22 cellular contexts compared by ENCODE assay signal in genomic region chr6:152091851-152092341, GRCh38.
DNase-seq lines count a peak whose midpoint lies in the region; ATAC-seq, FAIRE-seq and TF ChIP-seq lines count a peak whose summit lies in the region.
"Had no signal": no experiment of that assay in that cellular context is flagged by ENCODE, and none has a peak within 500 bp of the region (broad histone marks: within the 10 kb centered on the region; RNA-seq: fewer than 3 reads in every experiment).

No MANE protein-coding gene starts in this region.

- FAIRE-seq in A549 (lab: Jason Lieb, UNC) = no peak
- FAIRE-seq: RCC 7860 had no signal

- H3K4me3 Mint-ChIP-seq in MCF 10A (ENCODE audit: unreplicated experiment) = no peak overlapping the region
- H3K4me3 Mint-ChIP-seq: activated naive CD8-positive, alpha-beta T cell treated with anti-CD3 and anti-CD28 coated beads, Interleukin-2, amount 10 ng/mL, durations not matched to agents 7 days and 5 days; neural crest cell; T-cell had no signal

- H3K27ac ChIP-seq in A549 (peak overlapping the region in 1 of 2 experiments; percentile 39; a peak in 2 of 6 replicates), Peyer's patch (no peak overlapping the region)
- H3K27ac ChIP-seq: sigmoid colon, upper lobe of left lung had no signal

- peaks cover 7% of the 10 kb centered on the region; the same call in 2 of the 3 replicates for H3K9me3 ChIP-seq in A549
- H3K9me3 ChIP-seq in Peyer's patch = no peaks in the 10 kb centered on the region
- H3K9me3 ChIP-seq: sigmoid colon, upper lobe of left lung had no signal

- peaks cover 10% of the 10 kb centered on the region for H3K36me3 Mint-ChIP-seq in MCF 10A (ENCODE audit: insufficient read depth, unreplicated experiment)
- H3K36me3 Mint-ChIP-seq: activated naive CD8-positive, alpha-beta T cell treated with anti-CD3 and anti-CD28 coated beads, Interleukin-2, amount 10 ng/mL, durations not matched to agents 7 days and 5 days; T-cell had no signal

- H3K4me1 Mint-ChIP-seq in MCF 10A (ENCODE audit: insufficient read depth, unreplicated experiment) = peaks cover 48% of the 10 kb centered on the region
- H3K4me1 Mint-ChIP-seq: activated naive CD8-positive, alpha-beta T cell treated with anti-CD3 and anti-CD28 coated beads, Interleukin-2, amount 10 ng/mL, durations not matched to agents 7 days and 5 days; neural crest cell; T-cell had no signal

- H3K27me3 ChIP-seq in Peyer's patch = no peaks in the 10 kb centered on the region
- H3K27me3 ChIP-seq: sigmoid colon, upper lobe of left lung had no signal

- H3K36me3 ChIP-seq in Peyer's patch = no peaks in the 10 kb centered on the region
- H3K36me3 ChIP-seq: sigmoid colon, upper lobe of left lung had no signal

- H3K4me1 ChIP-seq in A549 = peaks cover 31% of the 10 kb centered on the region; the same call in 2 of the 3 replicates
- no peaks in the 10 kb centered on the region for H3K4me1 ChIP-seq in Peyer's patch

- no peak for TF ChIP-seq RAD21 in A549 (conservative IDR thresholded peaks at IDR 0.05 in 1 of 2, IDR thresholded peaks at IDR 0.05 in 1 of 2)

- DNase-seq in A549 (ENCODE audit: low read depth in 1 of 2, low spot score in 1 of 2) (peak in 1 of 2 experiments; percentile 7), LHCN-M2 (ENCODE audit: low read depth) (peak; percentile 27), MCF 10A (ENCODE audit: unreplicated experiment) (peak; percentile 63), left ventricle myocardium superior (peak; percentile 29), activated gamma-delta T cell (lab: John Stamatoyannopoulos, UW) (no peak), Peyer's patch (no peak), RKO (ENCODE audit: low spot score) (no peak)
- DNase-seq in activated T-cell treated with anti-CD3 and anti-CD28 coated beads, Interleukin-2, amount 50 U/mL, for 1 hour = no peak
- DNase-seq: activated naive CD8-positive, alpha-beta T cell treated with anti-CD3 and anti-CD28 coated beads, Interleukin-2, amount 10 ng/mL, durations not matched to agents 7 days and 5 days; activated T-cell treated with anti-CD3 and anti-CD28 coated beads for 4 hours; H7; KG1; mesendoderm; NCI-H187 treated with DMSO at 0.1 percent for 48 hours; NCI-H526 treated with DMSO at 0.1 percent for 48 hours; sigmoid colon; stimulated activated CD4-positive, alpha-beta T cell treated with anti-CD3 and anti-CD28 coated beads, Interleukin-4, amount 100 ng/mL, for 24 hours; T-cell; upper lobe of left lung had no signal

- POLR2A ChIA-PET in A549 (lab: Yijun Ruan, JAX) = no interaction called here
- POLR2A ChIA-PET in MCF 10A (lab: Yijun Ruan, JAX) = interaction anchor here (0.6 to 1.6 kb wide), 3 partner anchors 23 to 327 kb away, joined by 3 to 4 read pairs (median 3); no protein-coding TSS in a partner anchor

- TF ChIP-seq CTCF in A549 (IDR thresholded peaks at IDR 0.05) (no peak), MCF 10A (IDR thresholded peaks at IDR 0.05; ENCODE audit: unreplicated experiment) (no peak), Peyer's patch (IDR thresholded peaks at IDR 0.05) (no peak)

- 42% methylated on average over 4 of the region's 4 CpGs for WGBS in A549 (ENCODE audit: missing lambda C conversion rate)

- H3K4me2 ChIP-seq in A549 = peak overlapping the region; percentile 32; the same call in 1 of the 3 replicates

- no peaks in the 10 kb centered on the region for H3K9me3 Mint-ChIP-seq in MCF 10A (ENCODE audit: unreplicated experiment)
- H3K9me3 Mint-ChIP-seq: activated naive CD8-positive, alpha-beta T cell treated with anti-CD3 and anti-CD28 coated beads, Interleukin-2, amount 10 ng/mL, durations not matched to agents 7 days and 5 days; T-cell had no signal

- H3K4me3 ChIP-seq in A549 (no peak overlapping the region), Peyer's patch (no peak overlapping the region)
- H3K4me3 ChIP-seq: coronary artery, sigmoid colon, upper lobe of left lung had no signal

- ATAC-seq in A549 (peak in 1 of 2 experiments; percentile 27; a peak in 2 of 6 replicates), left ventricle myocardium superior (peak; percentile 52)
- ATAC-seq: T-cell had no signal

- TF ChIP-seq POLR2A in A549 (IDR thresholded peaks at IDR 0.05; ENCODE audit: low read length) (no peak), Peyer's patch (IDR thresholded peaks at IDR 0.05) (no peak)

- CTCF ChIA-PET in A549 (lab: Yijun Ruan, JAX) = interaction anchor here (1.7 kb wide), 1 partner anchor 35 kb away, joined by 4 read pairs; no protein-coding TSS in a partner anchor
- CTCF ChIA-PET in MCF 10A (lab: Yijun Ruan, JAX) = interaction anchor here (0.6 kb wide), 1 partner anchor 220 kb away, joined by 3 read pairs; no protein-coding TSS in a partner anchor

- intact Hi-C loops in MCF 10A (cut with micrococcal nuclease) (no loop called here), left ventricle myocardium superior (cut with micrococcal nuclease) (no loop called here)

- BruUV-seq in MCF 10A (replicated peaks; lab: Mats Ljungman, UMichigan) = no TSS peak

- peak overlapping the region; percentile 62 for H3K27ac Mint-ChIP-seq in MCF 10A (ENCODE audit: low read depth, unreplicated experiment)
- H3K27ac Mint-ChIP-seq: activated naive CD8-positive, alpha-beta T cell treated with anti-CD3 and anti-CD28 coated beads, Interleukin-2, amount 10 ng/mL, durations not matched to agents 7 days and 5 days; T-cell had no signal

- TF ChIP-seq EP300 in A549 (IDR thresholded peaks at IDR 0.05) = no peak

- H3K27me3 Mint-ChIP-seq in MCF 10A (ENCODE audit: insufficient read depth, unreplicated experiment) = no peaks in the 10 kb centered on the region
- H3K27me3 Mint-ChIP-seq: T-cell had no signal

TF ChIP-seq in A549, 52 proteins besides CTCF, POLR2A, EP300 and RAD21:
- TF ChIP-seq CHD4 (IDR thresholded peaks at IDR 0.05; ENCODE audit: borderline replicate concordance) = no peak
- TF ChIP-seq ZC3H11A (IDR thresholded peaks at IDR 0.05) = no peak
- no peak for TF ChIP-seq SREBF2 (IDR thresholded peaks at IDR 0.05)
- TF ChIP-seq JUN (IDR thresholded peaks at IDR 0.05) = no peak
- no peak for TF ChIP-seq SMC3 (IDR thresholded peaks at IDR 0.05)
- TF ChIP-seq MAZ (IDR thresholded peaks at IDR 0.05; ENCODE audit: borderline replicate concordance, low read depth, low read length) = no peak
- no peak for TF ChIP-seq PBX3 (IDR thresholded peaks at IDR 0.05)
- no peak for TF ChIP-seq E2F6 (IDR thresholded peaks at IDR 0.05; ENCODE audit: borderline replicate concordance, low read depth)

Comparison
In these comparisons a context has a peak if more than half of its experiments do, and no peak if none do; other contexts are left out.
1. DNase-seq: peak in LHCN-M2 (single experiment), MCF 10A (single experiment) and left ventricle myocardium superior (single experiment); none in activated T-cell treated with anti-CD3 and anti-CD28 coated beads, Interleukin-2, amount 50 U/mL, for 1 hour (single experiment), activated gamma-delta T cell (single experiment), Peyer's patch (0 of 3) and RKO (single experiment).